In the genomic region with DNA sequence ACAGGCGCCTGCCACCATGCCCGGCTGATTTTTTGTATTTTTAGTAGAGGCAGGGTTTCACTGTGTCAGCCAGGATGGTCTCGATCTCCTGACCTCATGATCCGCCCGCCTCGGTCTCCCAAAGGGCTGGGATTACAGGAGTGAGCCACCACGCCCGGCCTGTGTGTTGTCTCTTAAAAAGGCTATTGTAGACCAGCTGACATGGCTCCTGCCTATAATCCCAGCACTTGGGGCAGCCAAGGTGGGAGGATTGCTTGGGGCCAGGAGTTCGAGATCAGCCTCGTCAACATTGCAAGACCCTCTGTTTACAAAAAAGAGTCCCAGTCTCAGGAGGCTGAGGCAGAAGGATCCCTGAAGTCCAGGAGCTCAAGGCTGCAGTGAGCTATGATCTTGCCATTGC, we compare ENCODE assay signal across 1 cellular context. TPM values are rescaled to one million over a fixed set of nuclear protein-coding genes. Genes with fewer than 3 reads are reported as not detected.
"Had no signal": no experiment of that assay in that cellular context is flagged by ENCODE, and none has a peak within 500 bp of the region (broad histone marks: within the 10 kb centered on the region; RNA-seq: fewer than 3 reads in every experiment).

No MANE protein-coding gene starts in this region.

RNA-seq across cellular contexts. Expression of a gene that starts 53.2 kb away (rescaled TPM):
- polyA plus RNA-seq: naive thymus-derived CD8-positive, alpha-beta T cell had no signal
